Comparison of ENCODE assay signal across 1 cellular context in the genomic region with DNA sequence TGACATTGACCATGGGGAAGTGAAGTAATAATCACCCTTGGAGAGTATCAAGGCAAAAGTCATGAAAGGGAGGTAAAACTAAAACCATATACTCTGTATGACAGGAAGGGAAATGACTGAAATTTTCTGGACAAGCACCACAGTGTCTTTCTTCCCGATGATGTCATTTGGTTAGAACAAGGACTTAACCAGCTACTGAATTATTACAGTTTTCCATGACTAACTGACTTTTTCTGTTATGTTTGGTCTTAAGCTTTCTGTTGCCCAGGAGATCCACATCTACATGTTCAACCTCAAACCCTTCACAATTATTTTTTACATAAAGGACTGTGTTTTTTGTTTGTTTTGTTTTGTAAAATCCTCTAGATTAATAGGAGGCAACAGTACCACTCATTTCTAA.
TF ChIP-seq lines count a peak whose summit lies in the region.

No MANE protein-coding gene starts in this region.

TF ChIP-seq in IMR-90, 13 proteins besides CTCF, POLR2A, EP300 and RAD21 (continued from another document):
- TF ChIP-seq FOS (IDR thresholded peaks at IDR 0.05; ENCODE audit: low read depth, low read length) (0 out of 2 replicates have a peak, but pooled peaks have one; percentile 17), CEBPB (IDR thresholded peaks at IDR 0.05; ENCODE audit: low read depth, low read length) (no peak), MAFK (IDR thresholded peaks at IDR 0.05; ENCODE audit: low read depth, low read length) (no peak), RCOR1 (IDR thresholded peaks at IDR 0.05; ENCODE audit: insufficient replicate concordance, low read length) (no peak), MXI1 (IDR thresholded peaks at IDR 0.05; ENCODE audit: borderline replicate concordance, low read depth, low read length) (no peak), BHLHE40 (IDR thresholded peaks at IDR 0.05; ENCODE audit: low read depth, low read length) (no peak), CHD1 (IDR thresholded peaks at IDR 0.05; ENCODE audit: low read depth, low read length) (no peak), MAZ (IDR thresholded peaks at IDR 0.05; ENCODE audit: borderline replicate concordance, low read depth, low read length) (no peak)
TF ChIP-seq in IMR-90: peak in this region for 2.
